ENCODE assay signal across 8 cellular contexts in genomic region chrX:15675490-15675921, GRCh38. TPM values are rescaled to one million over a fixed set of nuclear protein-coding genes. Genes with fewer than 3 reads are reported as not detected.
DNase-seq lines count a peak whose midpoint lies in the region; ATAC-seq, FAIRE-seq and TF ChIP-seq lines count a peak whose summit lies in the region.

No MANE protein-coding gene starts in this region.

- in situ Hi-C loops in brain microvascular endothelial cell (cut with HindIII; ENCODE audit: low pct_ligation_motif_present, low sequenced_read_pairs) = no loop called here

- H3K36me3 ChIP-seq in brain microvascular endothelial cell (replicated peaks) (no peaks in the 10 kb centered on the region), keratinocyte (ENCODE audit: control insufficient read depth in 2 of 2, extremely low read depth in 1 of 2, insufficient read depth in 2 of 2, low read length in 2 of 2) (peaks cover 3 to 4% of the 10 kb centered on the region in 2 experiments)

- H4K20me1 ChIP-seq in keratinocyte (ENCODE audit: control insufficient read depth, extremely low read depth, insufficient read depth, low read length) = no peaks in the 10 kb centered on the region

- H3K27me3 ChIP-seq in brain microvascular endothelial cell (replicated peaks) = no peaks in the 10 kb centered on the region
- no peaks in the 10 kb centered on the region for H3K27me3 ChIP-seq in keratinocyte (ENCODE audit: control insufficient read depth, extremely low read depth, insufficient read depth, low read length)

- H3K4me2 ChIP-seq in keratinocyte (ENCODE audit: control insufficient read depth, extremely low read depth, insufficient read depth, low read depth, low read length) = peak overlapping the region; percentile 98

- peak overlapping the region; percentile 99 for H3K9ac ChIP-seq in keratinocyte (ENCODE audit: control insufficient read depth, extremely low read depth, insufficient read depth, low read length)

- ATAC-seq in HG02759 (IDR thresholded peaks at IDR 0.05; ENCODE audit: unreplicated experiment) = peak; percentile 68

- FAIRE-seq in GM18507 (lab: Jason Lieb, UNC) = no peak
- FAIRE-seq in keratinocyte (lab: Jason Lieb, UNC) = peak; percentile 57

- peaks cover 47% of the 10 kb centered on the region for H3K79me2 ChIP-seq in keratinocyte (ENCODE audit: control insufficient read depth, insufficient read depth, low read length)

- TF ChIP-seq CTCF in brain microvascular endothelial cell (IDR thresholded peaks at IDR 0.05; ENCODE audit: low read depth, low read length, missing control alignments) (no peak), keratinocyte (optimal IDR thresholded peaks at IDR 0.05 in 1 of 3, IDR thresholded peaks at IDR 0.05 in 1 of 3, conservative IDR thresholded peaks at IDR 0.05 in 1 of 3; ENCODE audit: extremely low read depth in 1 of 3, insufficient read depth in 2 of 3, low read length in 3 of 3) (no peak)

- dilution Hi-C loops in keratinocyte (cut with MboI; ENCODE audit: extremely low pct_ligation_motif_present, low sequenced_read_pairs) = no loop called here

- peak overlapping the region; percentile 99 for H2AFZ ChIP-seq in keratinocyte (ENCODE audit: control insufficient read depth, low read length)

- H3K4me1 ChIP-seq in keratinocyte (ENCODE audit: control insufficient read depth, extremely low read depth, insufficient read depth, low read length) = peaks cover 22% of the 10 kb centered on the region

- H3K9me3 ChIP-seq in keratinocyte (ENCODE audit: control insufficient read depth, low read depth, low read length) = no peaks in the 10 kb centered on the region

- H3K27ac ChIP-seq in brain microvascular endothelial cell = peak overlapping the region; percentile 87
- H3K27ac ChIP-seq in keratinocyte (ENCODE audit: control insufficient read depth, insufficient read depth, low read length) = peak overlapping the region; percentile 99

- peak overlapping the region; percentile 99 for H3K4me3 ChIP-seq in brain microvascular endothelial cell (ENCODE audit: low read depth, low read length)
- H3K4me3 ChIP-seq in keratinocyte (ENCODE audit: control insufficient read depth in 2 of 3, extremely low read depth in 1 of 3, insufficient read depth in 2 of 3, low read depth in 1 of 3, low read length in 3 of 3) = peak overlapping the region; percentile 71 to 77 (median 75)

- no peaks in the 10 kb centered on the region for H3K9me1 ChIP-seq in keratinocyte (ENCODE audit: control insufficient read depth, extremely low read depth, insufficient read depth, low read length)

- peak; percentile 22 for DNase-seq in GM18507 (ENCODE audit: extremely low spot score, insufficient read length, low read depth)
- DNase-seq in NCI-H1417 (lab: John Stamatoyannopoulos, UW) = peak; percentile 83 to 100 (median 99)
- DNase-seq in T-helper 9 cell = peak; percentile 86
- DNase-seq in brain microvascular endothelial cell = peak; percentile 77
- DNase-seq in keratinocyte (ENCODE audit: low read depth, low spot score) = peak; percentile 70
- DNase-seq in stimulated activated CD4-positive, alpha-beta T cell treated with anti-CD3 and anti-CD28 coated beads, Interleukin-15, amount 100 ng/mL, for 1 hour (ENCODE audit: low read depth in 1 of 2, low spot score in 1 of 2) = peak; percentile 61 to 71
- no peak for DNase-seq in KG1 (lab: John Stamatoyannopoulos, UW)

RNA-seq across cellular contexts. Expression of gene CLTRN, which starts 10.9 kb away (rescaled TPM):
- 0.79 to 1.4 TPM (median 1.3 TPM) in 3 replicates for polyA plus RNA-seq in keratinocyte
- polyA plus RNA-seq in keratinocyte (2011; ENCODE audit: low read depth) = 5.7 TPM
- 0.86 and 2.1 TPM in 2 replicates for polyA plus RNA-seq in keratinocyte (2011; cell fraction: cytosol; rRNA removed)
- polyA plus RNA-seq in keratinocyte (2011; cell fraction: nucleus; rRNA removed) = 1.0 and 1.3 TPM in 2 replicates
- 0.52 and 1.4 TPM in 2 replicates for polyA plus RNA-seq in keratinocyte (2012; ENCODE audit: low replicate concordance)
- polyA minus RNA-seq in keratinocyte = 0.59 to 0.77 TPM in 2 of 3 replicates, not detected in the other
- not detected for polyA minus RNA-seq in keratinocyte (2011; cell fraction: cytosol; rRNA and poly(A)+ RNA removed)
- not detected in 2 replicates for polyA minus RNA-seq in keratinocyte (2011; cell fraction: nucleus; rRNA and poly(A)+ RNA removed)
